In the genomic region with DNA sequence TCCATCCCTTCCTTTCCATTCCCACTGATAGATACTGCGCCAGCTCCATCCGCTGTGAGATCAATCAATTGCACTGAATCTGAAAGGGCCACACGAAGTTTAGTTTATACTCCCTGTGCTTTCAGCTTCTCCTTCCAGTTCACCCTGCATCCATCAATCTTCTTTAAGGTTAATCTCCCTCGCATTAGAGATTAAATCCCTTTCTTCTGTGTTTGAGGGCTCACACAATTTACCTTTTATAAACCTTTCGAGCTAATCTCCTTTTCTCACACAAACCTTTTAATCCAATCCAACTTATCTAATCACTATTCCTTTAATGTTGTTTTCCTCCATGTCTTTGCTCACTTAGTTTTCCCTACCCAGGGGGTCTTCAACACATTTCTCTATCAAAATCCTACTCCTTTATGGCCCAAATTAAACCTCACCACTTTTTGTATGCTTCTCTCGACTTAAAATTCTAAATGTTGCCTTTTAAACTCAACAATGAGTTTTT, we compare ENCODE assay signal across 16 cellular contexts.
DNase-seq lines count a peak whose midpoint lies in the region; ATAC-seq and TF ChIP-seq lines count a peak whose summit lies in the region.
"Had no signal": no experiment of that assay in that cellular context is flagged by ENCODE, and none has a peak within 500 bp of the region (broad histone marks: within the 10 kb centered on the region; RNA-seq: fewer than 3 reads in every experiment).

No MANE protein-coding gene starts in this region.

- H3K27me3 Mint-ChIP-seq in neural crest cell (ENCODE audit: low read depth), result no peaks in the 10 kb centered on the region
- peaks cover 7 to 12% of the 10 kb centered on the region in 2 donors for H3K27me3 Mint-ChIP-seq in stimulated activated naive B cell treated with anti-CD40 and anti-IgM and Interleukin-4, amounts not matched to agents 10 μg/mL and 1 μg/mL and 100 μg/mL, for 72 hours
- H3K27me3 Mint-ChIP-seq: B cell, IgD-negative memory B cell had no signal

- no peaks in the 10 kb centered on the region for H3K36me3 Mint-ChIP-seq in neural crest cell (ENCODE audit: low read depth)
- H3K36me3 Mint-ChIP-seq in stimulated activated naive B cell treated with anti-CD40 and anti-IgM and Interleukin-4, amounts not matched to agents 10 μg/mL and 1 μg/mL and 100 μg/mL, for 72 hours, result no peaks in the 10 kb centered on the region
- H3K36me3 Mint-ChIP-seq: CD8-positive, alpha-beta T cell; IgD-negative memory B cell had no signal

- ATAC-seq in stimulated activated naive B cell treated with anti-CD40 and anti-IgM and Interleukin-4, amounts not matched to agents 10 μg/mL and 1 μg/mL and 100 μg/mL, for 72 hours (replicated peaks), result no peak
- ATAC-seq: CD8-positive, alpha-beta T cell; HepG2 had no signal

- H3K9me3 Mint-ChIP-seq in neural crest cell, result no peaks in the 10 kb centered on the region
- H3K9me3 Mint-ChIP-seq in stimulated activated naive B cell treated with anti-CD40 and anti-IgM and Interleukin-4, amounts not matched to agents 10 μg/mL and 1 μg/mL and 100 μg/mL, for 72 hours, result peaks cover 0 to 2% of the 10 kb centered on the region in 2 donors
- H3K9me3 Mint-ChIP-seq: CD8-positive, alpha-beta T cell; H9 had no signal

- peak overlapping the region; percentile 54 for H3K27ac Mint-ChIP-seq in neural crest cell (ENCODE audit: unreplicated experiment)
- H3K27ac Mint-ChIP-seq in stimulated activated naive B cell treated with anti-CD40 and anti-IgM and Interleukin-4, amounts not matched to agents 10 μg/mL and 1 μg/mL and 100 μg/mL, for 72 hours, result no peak overlapping the region
- H3K27ac Mint-ChIP-seq: B cell; CD8-positive, alpha-beta T cell; H9; IgD-negative memory B cell had no signal

- DNase-seq in ELF-1 (ENCODE audit: low read depth, low spot score), result peak; percentile 16
- DNase-seq in NCI-H82 treated with DMSO at 0.1 percent for 48 hours (lab: John Stamatoyannopoulos, UW; ENCODE audit: unreplicated experiment), result peak; percentile 95
- no peak for DNase-seq in neural crest cell (ENCODE audit: low read depth, low spot score)
- DNase-seq in GOT3 (lab: John Stamatoyannopoulos, UW), result no peak
- no peak for DNase-seq in germinal center (ENCODE audit: low spot score)
- DNase-seq in COLO668 (lab: John Stamatoyannopoulos, UW; ENCODE audit: unreplicated experiment), result no peak
- DNase-seq in stimulated activated naive B cell treated with anti-CD40 and anti-IgM and Interleukin-4, amounts not matched to agents 10 μg/mL and 1 μg/mL and 100 μg/mL, for 72 hours, result no peak
- DNase-seq: CD8-positive, alpha-beta T cell; COR-L47; DMS153; DMS79; GF-D8; H9 had no signal

- no peak overlapping the region for H3K4me3 Mint-ChIP-seq in neural crest cell
- no peak overlapping the region for H3K4me3 Mint-ChIP-seq in stimulated activated naive B cell treated with anti-CD40 and anti-IgM and Interleukin-4, amounts not matched to agents 10 μg/mL and 1 μg/mL and 100 μg/mL, for 72 hours
- H3K4me3 Mint-ChIP-seq: B cell; CD8-positive, alpha-beta T cell; H9; IgD-negative memory B cell had no signal

- peaks cover 9% of the 10 kb centered on the region for H3K4me1 Mint-ChIP-seq in neural crest cell
- no peaks in the 10 kb centered on the region for H3K4me1 Mint-ChIP-seq in stimulated activated naive B cell treated with anti-CD40 and anti-IgM and Interleukin-4, amounts not matched to agents 10 μg/mL and 1 μg/mL and 100 μg/mL, for 72 hours
- H3K4me1 Mint-ChIP-seq: B cell had no signal

- TF ChIP-seq CTCF in neural crest cell (conservative IDR thresholded peaks at IDR 0.05), result no peak

Comparison
In these comparisons a context has a peak if more than half of its experiments do, and no peak if none do; other contexts are left out.
1. DNase-seq: peak in ELF-1 (single experiment) and NCI-H82 treated with DMSO at 0.1 percent for 48 hours (single experiment); none in neural crest cell (single experiment), GOT3 (single experiment), germinal center (single experiment), COLO668 (single experiment) and stimulated activated naive B cell treated with anti-CD40 and anti-IgM and Interleukin-4, amounts not matched to agents 10 μg/mL and 1 μg/mL and 100 μg/mL, for 72 hours (single experiment).